In the genomic region with DNA sequence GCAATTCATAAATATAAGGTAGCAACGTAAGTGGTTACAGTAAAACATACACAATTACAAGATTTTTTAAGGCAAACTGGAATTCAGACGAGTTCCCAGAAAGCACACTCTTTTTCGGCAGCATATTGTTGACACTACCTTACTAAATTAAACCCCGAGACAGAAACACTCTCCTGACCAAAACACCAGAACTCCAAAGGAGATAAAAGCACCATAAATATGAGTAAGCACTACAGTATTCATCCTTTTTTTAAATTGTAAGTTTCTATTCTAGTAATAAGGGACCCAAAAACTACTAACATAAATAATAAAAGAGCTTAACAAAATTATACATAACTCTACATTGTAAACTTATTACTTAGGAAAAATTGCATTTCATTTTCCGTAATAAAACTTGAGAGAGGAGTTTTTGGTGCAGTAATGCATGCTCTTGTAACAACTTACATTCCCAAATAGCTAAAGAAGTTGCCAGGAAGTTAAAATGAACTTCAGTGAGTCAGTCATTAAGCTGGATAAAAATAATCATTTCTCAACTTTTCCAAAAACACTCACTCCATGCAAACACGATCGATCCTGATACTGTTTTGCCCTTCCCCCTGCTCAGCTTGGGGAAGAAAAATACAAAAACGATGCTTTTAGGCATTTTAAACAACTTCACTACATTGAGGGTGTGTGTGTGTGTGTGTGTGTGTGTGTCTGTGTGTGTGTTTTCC, we compare ENCODE assay signal across 8 cellular contexts. TPM values are rescaled to one million over a fixed set of nuclear protein-coding genes. Genes with fewer than 3 reads are reported as not detected.
A peak's percentile ranks its signal among the peaks of the same experiment; 100 is the strongest.
DNase-seq lines count a peak whose midpoint lies in the region; ATAC-seq and TF ChIP-seq lines count a peak whose summit lies in the region.

No MANE protein-coding gene starts in this region.

- H3K4me3 ChIP-seq in astrocyte of the spinal cord (ENCODE audit: low read depth, low read length) (peak overlapping the region; percentile 87), lower lobe of right lung (peak overlapping the region; percentile 91), upper lobe of left lung (peak overlapping the region in 3 of 4 donors; percentile 67 to 98 (median 92))

- TF ChIP-seq EP300 in upper lobe of left lung (IDR thresholded peaks at IDR 0.05) = no peak

- no peaks in the 10 kb centered on the region for H3K9me3 Mint-ChIP-seq in activated naive CD4-positive, alpha-beta T cell treated with anti-CD3 and anti-CD28 coated beads, Interleukin-2, amount 50 U/mL, for 24 hours

- in situ Hi-C loops in astrocyte of the spinal cord (cut with HindIII; ENCODE audit: low sequenced_read_pairs) = no loop called here

- H3K27ac Mint-ChIP-seq in activated naive CD4-positive, alpha-beta T cell treated with anti-CD3 and anti-CD28 coated beads, Interleukin-2, amount 50 U/mL, for 24 hours = peak overlapping the region; percentile 91

- H3K27ac ChIP-seq in lower lobe of right lung = no peak overlapping the region
- peak overlapping the region; percentile 90 to 96 (median 91) for H3K27ac ChIP-seq in upper lobe of left lung

- ATAC-seq in lower lobe of right lung (no peak), upper lobe of left lung (ENCODE audit: low FRiP score in 2 of 2) (no peak), HG02678 (IDR thresholded peaks at IDR 0.05; ENCODE audit: unreplicated experiment) (no peak)

- H3K4me1 Mint-ChIP-seq in activated naive CD4-positive, alpha-beta T cell treated with anti-CD3 and anti-CD28 coated beads, Interleukin-2, amount 50 U/mL, for 24 hours = peaks cover 56% of the 10 kb centered on the region

- peak overlapping the region; percentile 87 for H3K4me3 Mint-ChIP-seq in activated naive CD4-positive, alpha-beta T cell treated with anti-CD3 and anti-CD28 coated beads, Interleukin-2, amount 50 U/mL, for 24 hours

- TF ChIP-seq CTCF in astrocyte of the spinal cord (IDR thresholded peaks at IDR 0.05; ENCODE audit: low read depth, low read length) (no peak), lower lobe of right lung (IDR thresholded peaks at IDR 0.05) (no peak), upper lobe of left lung (IDR thresholded peaks at IDR 0.05) (no peak)

- H3K27me3 ChIP-seq in lower lobe of right lung (ENCODE audit: low read depth) (no peaks in the 10 kb centered on the region), upper lobe of left lung (no peaks in the 10 kb centered on the region)

- H3K36me3 Mint-ChIP-seq in activated naive CD4-positive, alpha-beta T cell treated with anti-CD3 and anti-CD28 coated beads, Interleukin-2, amount 50 U/mL, for 24 hours = peaks cover 2% of the 10 kb centered on the region

- 29 to 36% methylated on average over 8 of the region's 8 CpGs for WGBS in upper lobe of left lung, 2 donors

- no peak for TF ChIP-seq POLR2A in upper lobe of left lung (IDR thresholded peaks at IDR 0.05)

- H3K27me3 Mint-ChIP-seq in activated naive CD4-positive, alpha-beta T cell treated with anti-CD3 and anti-CD28 coated beads, Interleukin-2, amount 50 U/mL, for 24 hours = no peaks in the 10 kb centered on the region

- no peak for DNase-seq in activated naive CD4-positive, alpha-beta T cell treated with Interleukin-2 at 50 U/mL for 16 hours
- DNase-seq in astrocyte of the spinal cord (ENCODE audit: low read depth, low spot score) = peak; percentile 69
- no peak for DNase-seq in lower lobe of right lung
- DNase-seq in upper lobe of left lung = no peak
- DNase-seq in stimulated activated CD4-positive, alpha-beta T cell treated with anti-CD3 and anti-CD28 coated beads, Interleukin-4, amount 100 ng/mL, for 24 hours = no peak
- DNase-seq in NK-92 (lab: John Stamatoyannopoulos, UW; ENCODE audit: unreplicated experiment) = no peak

- no peaks in the 10 kb centered on the region for H3K36me3 ChIP-seq in lower lobe of right lung
- no peaks in the 10 kb centered on the region for H3K36me3 ChIP-seq in upper lobe of left lung

- H3K4me1 ChIP-seq in lower lobe of right lung (peaks cover 34% of the 10 kb centered on the region), upper lobe of left lung (peaks cover 13 to 38% (median 30%) of the 10 kb centered on the region in 4 donors)

- H3K9me3 ChIP-seq in lower lobe of right lung (no peaks in the 10 kb centered on the region), upper lobe of left lung (no peaks in the 10 kb centered on the region)

- intact Hi-C loops in lower lobe of right lung (cut with DNase I) = no loop called here

RNA-seq across cellular contexts. Expression of gene PIP4K2A, which starts 2.0 kb away (rescaled TPM):
- total RNA-seq in lower lobe of right lung (67.6 TPM), upper lobe of left lung (10 to 100 TPM; 20.5 to 70.2 (median 34.4) TPM)
